ENCODE assay signal across 8 cellular contexts in the genomic region with DNA sequence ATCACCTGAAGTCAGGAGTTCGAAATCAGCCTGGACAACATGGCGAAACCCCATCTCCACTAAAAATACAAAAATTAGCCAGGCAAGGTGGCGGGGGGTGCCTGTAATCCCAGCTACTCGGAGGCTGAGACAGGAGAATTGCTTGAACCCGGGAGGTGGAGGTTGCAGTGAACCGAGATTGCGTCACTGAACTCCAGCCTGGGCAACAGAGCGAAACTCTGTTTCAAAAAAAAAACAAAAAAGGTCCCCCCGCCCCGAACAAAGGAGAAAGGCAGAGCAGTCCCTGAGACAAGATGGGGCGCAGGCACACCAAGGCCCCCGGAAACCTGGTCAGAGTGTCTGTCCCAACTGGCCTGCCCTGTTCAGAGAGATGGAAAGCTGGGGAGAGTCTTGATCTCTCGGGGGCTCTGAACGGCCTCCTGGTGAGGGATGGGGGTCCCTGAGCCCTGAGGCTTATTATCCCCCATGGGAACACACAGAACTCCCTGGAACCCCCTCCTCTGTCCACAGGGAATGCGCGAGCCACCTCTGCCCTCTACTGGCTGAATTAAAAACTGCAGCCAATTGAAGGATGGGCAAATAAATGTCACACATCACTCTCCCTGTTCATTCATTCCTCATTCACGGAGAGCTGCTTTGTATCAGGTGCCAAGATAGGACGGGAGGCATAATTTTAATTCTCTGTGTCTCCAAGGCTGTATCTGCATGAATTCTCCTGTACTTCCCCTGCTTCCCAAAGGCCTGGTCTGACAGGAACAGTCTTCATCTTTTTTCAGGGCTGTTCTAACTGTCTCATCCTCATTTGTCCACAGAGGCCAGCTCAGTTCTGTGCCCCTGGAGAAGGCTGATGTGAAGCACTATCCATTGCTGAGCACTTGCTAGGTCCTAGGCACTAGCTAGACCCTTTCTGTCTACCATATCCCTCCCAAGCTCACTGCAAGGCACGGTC. TPM values are rescaled to one million over a fixed set of nuclear protein-coding genes. Genes with fewer than 3 reads are reported as not detected.
A peak's percentile ranks its signal among the peaks of the same experiment; 100 is the strongest.
DNase-seq lines count a peak whose midpoint lies in the region; ATAC-seq and TF ChIP-seq lines count a peak whose summit lies in the region.

No MANE protein-coding gene starts in this region.

- H3K36me3 Mint-ChIP-seq in mesothelial cell of epicardium, result no peaks in the 10 kb centered on the region

- ATAC-seq in GM21786 (IDR thresholded peaks at IDR 0.05; ENCODE audit: unreplicated experiment), result peak; percentile 42

- no peak overlapping the region for H3K27ac Mint-ChIP-seq in mesothelial cell of epicardium

- peaks cover 4% of the 10 kb centered on the region for H3K4me1 Mint-ChIP-seq in mesothelial cell of epicardium

- peak; percentile 16 for DNase-seq in COLO668 (lab: John Stamatoyannopoulos, UW; ENCODE audit: unreplicated experiment)
- peak; percentile 62 for DNase-seq in SK-MEL-5 (ENCODE audit: low read depth, low spot score)
- peak; percentile 38 for DNase-seq in dedifferentiated amniotic fluid mesenchymal stem cell (ENCODE audit: extremely low spot score)
- peak in 1 of 2 experiments; percentile 55 for DNase-seq in mesothelial cell of epicardium (ENCODE audit: low spot score in 2 of 2, unreplicated experiment in 2 of 2)
- no peak for DNase-seq in NCI-H446 treated with DMSO at 0.1 percent for 48 hours (lab: John Stamatoyannopoulos, UW)
- DNase-seq in RKO (ENCODE audit: low spot score), result no peak
- no peak for DNase-seq in NCI-H1105 treated with DMSO at 0.1 percent for 48 hours (lab: John Stamatoyannopoulos, UW)

- in situ Hi-C loops in SK-MEL-5 (cut with HindIII; ENCODE audit: low pct_unique_long_range_greater_than_20kb, low sequenced_read_pairs), result no loop called here

- H3K4me3 Mint-ChIP-seq in mesothelial cell of epicardium, result no peak overlapping the region

- peak; percentile 88 for TF ChIP-seq CTCF in mesothelial cell of epicardium (IDR thresholded peaks at IDR 0.05; ENCODE audit: unreplicated experiment)

- H3K9me3 Mint-ChIP-seq in mesothelial cell of epicardium, result peaks cover 5% of the 10 kb centered on the region

- H3K27me3 Mint-ChIP-seq in mesothelial cell of epicardium (ENCODE audit: low read depth), result peaks cover 7% of the 10 kb centered on the region

RNA-seq across cellular contexts. Expression of a gene that starts 28.9 kb away (rescaled TPM):
- 63.7 and 63.8 TPM in 2 replicates for total RNA-seq in SK-MEL-5 (2014; rRNA removed; shearing (Covaris generic))
- polyA plus RNA-seq in SK-MEL-5 (2015; cell fraction: cytosol; rRNA removed), result 47.6 and 55.0 TPM in 2 replicates
- 58.5 and 62.6 TPM in 2 replicates for polyA plus RNA-seq in SK-MEL-5 (2015; cell fraction: nucleus; rRNA removed)
- 0.09 to 0.22 TPM (median 0.18 TPM) in 3 replicates for total RNA-seq in mesothelial cell of epicardium

RNA-seq across cellular contexts. Expression of a gene that starts 55.2 kb away (rescaled TPM):
- total RNA-seq in SK-MEL-5 (2014; rRNA removed; shearing (Covaris generic)), result 64.2 and 66.3 TPM in 2 replicates
- 138 and 140 TPM in 2 replicates for polyA plus RNA-seq in SK-MEL-5 (2015; cell fraction: cytosol; rRNA removed)
- 59.2 and 82.1 TPM in 2 replicates for polyA plus RNA-seq in SK-MEL-5 (2015; cell fraction: nucleus; rRNA removed)
- 215 to 238 TPM (median 226 TPM) in 3 replicates for total RNA-seq in mesothelial cell of epicardium

Comparison
In these comparisons a context has a peak if more than half of its experiments do, and no peak if none do; other contexts are left out.
1. DNase-seq: peak in COLO668 (single experiment), SK-MEL-5 (single experiment) and dedifferentiated amniotic fluid mesenchymal stem cell (single experiment); none in NCI-H446 treated with DMSO at 0.1 percent for 48 hours (single experiment), RKO (single experiment) and NCI-H1105 treated with DMSO at 0.1 percent for 48 hours (single experiment).
2. RNA of a gene that starts 28.9 kb away (total RNA-seq): 63.7 to 63.8 TPM in SK-MEL-5; 0.09 to 0.22 TPM in mesothelial cell of epicardium; every median in the first group is over 10 times any median in the second.